In genomic region chr12:121888478-121889266, GRCh38 we compare ENCODE assay signal across 8 cellular contexts.
DNase-seq lines count a peak whose midpoint lies in the region; ATAC-seq lines count a peak whose summit lies in the region.

PSMD9 (plus strand) TSS chr12:121888790; CDS start chr12:121888857, 67 bp downstream.

- peaks cover 20% of the 10 kb centered on the region for H3K36me3 Mint-ChIP-seq in central memory CD8-positive, alpha-beta T cell (ENCODE audit: insufficient read depth)

- ATAC-seq in GM19035 (IDR thresholded peaks at IDR 0.05; ENCODE audit: unreplicated experiment) (peak; percentile 92), HG03354 (IDR thresholded peaks at IDR 0.05; ENCODE audit: poor library complexity, severe bottlenecking, unreplicated experiment) (peak; percentile 90)
- ATAC-seq in central memory CD8-positive, alpha-beta T cell (replicated peaks; ENCODE audit: extremely low read depth, poor library complexity, severe bottlenecking): peak; percentile 95

- no peaks in the 10 kb centered on the region for H3K9me3 Mint-ChIP-seq in central memory CD8-positive, alpha-beta T cell

- peak; percentile 93 to 95 for DNase-seq in AML-193 (lab: John Stamatoyannopoulos, UW)
- DNase-seq in NCI-H446 (lab: John Stamatoyannopoulos, UW): peak; percentile 91 to 97
- DNase-seq in activated CD4-positive, CD25-positive, alpha-beta regulatory T cell treated with anti-CD3 and anti-CD28 coated beads, Interleukin-2, amount 50 U/mL, for 16 hours (ENCODE audit: low read depth, low spot score): peak; percentile 96
- DNase-seq in central memory CD8-positive, alpha-beta T cell (ENCODE audit: low spot score in 2 of 2): peak; percentile 97
- DNase-seq in iris pigment epithelial cell (ENCODE audit: low read depth): peak; percentile 99
- DNase-seq in stimulated activated CD4-positive, alpha-beta T cell treated with anti-CD3 and anti-CD28 coated beads, Interleukin-12 subunit alpha, Interleukin-12 subunit beta, amount 100 ng/mL, for 4 hours: peak; percentile 99

- H3K4me3 Mint-ChIP-seq in central memory CD8-positive, alpha-beta T cell: peak within 1 kb of the TSS; percentile 87

- peak within 1 kb of the TSS; percentile 96 for H3K27ac Mint-ChIP-seq in central memory CD8-positive, alpha-beta T cell (ENCODE audit: low read depth)

- H3K4me1 Mint-ChIP-seq in central memory CD8-positive, alpha-beta T cell: peaks cover 29% of the 10 kb centered on the region

- no peaks in the 10 kb centered on the region for H3K27me3 Mint-ChIP-seq in central memory CD8-positive, alpha-beta T cell

Comparison
In these comparisons a context has a peak if more than half of its experiments do, and no peak if none do; other contexts are left out.
1. Peak in every context shown above with its lines: DNase-seq and ATAC-seq.